In the genomic region with DNA sequence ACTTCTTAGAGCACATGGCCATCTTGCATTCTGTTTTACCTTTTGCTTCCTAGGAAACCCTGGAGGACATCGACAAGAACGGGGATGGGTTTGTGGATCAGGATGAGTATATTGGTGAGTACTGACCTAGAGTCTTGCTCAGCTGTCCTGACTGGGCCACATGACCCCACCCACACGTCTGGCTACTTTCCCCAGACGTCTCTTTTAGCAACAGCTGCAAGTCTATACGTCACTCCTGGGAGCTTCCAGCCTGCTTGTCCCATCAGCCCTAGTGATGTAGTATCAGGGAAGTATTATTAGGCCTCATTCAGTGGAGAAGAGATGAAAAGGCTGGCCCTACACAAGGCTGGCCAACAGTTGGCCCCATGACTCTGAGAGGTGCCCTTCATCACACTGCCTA, we compare ENCODE assay signal across 26 cellular contexts.
"Had no signal": no experiment of that assay in that cellular context is flagged by ENCODE, and none has a peak within 500 bp of the region (broad histone marks: within the 10 kb centered on the region; RNA-seq: fewer than 3 reads in every experiment).

No MANE protein-coding gene starts in this region.

- H3K27ac Mint-ChIP-seq: activated CD4-positive, alpha-beta T cell treated with anti-CD3 and anti-CD28 coated beads, Interleukin-2, amount 10 ng/mL, durations not matched to agents 7 days and 5 days; activated CD8-positive, alpha-beta T cell treated with anti-CD3 and anti-CD28 coated beads, Interleukin-2, amount 10 ng/mL, durations not matched to agents 7 days and 5 days; activated naive CD8-positive, alpha-beta T cell; activated T-helper 2 cell treated with anti-CD3 and anti-CD28 coated beads, Interferon-gamma antibody, Interleukin-2, Interleukin-4, amounts not matched to agents 10 μg/mL and 5 μg/mL and 100 μg/mL, durations not matched to agents 14 hours and 24 hours and 36 hours; type B pancreatic cell had no signal

- H3K4me3 ChIP-seq: adrenal gland, ascending aorta, breast epithelium, right lobe of liver, spleen, thoracic aorta had no signal

- H3K4me1 ChIP-seq: adrenal gland, ascending aorta, breast epithelium, foreskin keratinocyte, parathyroid adenoma, spleen had no signal

- H3K27ac ChIP-seq: adrenal gland, ascending aorta, breast epithelium, epithelial cell of prostate, foreskin keratinocyte, parathyroid adenoma, right lobe of liver, spleen, thoracic aorta, VCaP had no signal

- H3K4me3 Mint-ChIP-seq: activated CD4-positive, alpha-beta T cell treated with anti-CD3 and anti-CD28 coated beads, Interleukin-2, amount 10 ng/mL, durations not matched to agents 7 days and 5 days; activated CD8-positive, alpha-beta T cell treated with anti-CD3 and anti-CD28 coated beads, Interleukin-2, amount 10 ng/mL, durations not matched to agents 7 days and 5 days; activated naive CD8-positive, alpha-beta T cell; type B pancreatic cell had no signal

- H3K27me3 ChIP-seq: adrenal gland, ascending aorta, breast epithelium, foreskin keratinocyte, right lobe of liver, spleen had no signal

- H3K27me3 Mint-ChIP-seq: activated CD4-positive, alpha-beta T cell treated with anti-CD3 and anti-CD28 coated beads, Interleukin-2, amount 10 ng/mL, durations not matched to agents 7 days and 5 days; activated naive CD8-positive, alpha-beta T cell; type B pancreatic cell had no signal

- DNase-seq: activated CD4-positive, alpha-beta T cell treated with anti-CD3 and anti-CD28 coated beads, Interleukin-2, amount 10 ng/mL, durations not matched to agents 7 days and 5 days; activated CD4-positive, CD25-positive, alpha-beta regulatory T cell treated with anti-CD3 and anti-CD28 coated beads, Interleukin-2, amount 50 U/mL, for 72 hours; activated CD8-positive, alpha-beta T cell treated with anti-CD3 and anti-CD28 coated beads, Interleukin-2, amount 10 ng/mL, durations not matched to agents 7 days and 5 days; activated naive CD4-positive, alpha-beta T cell; activated T-cell treated with anti-CD3 and anti-CD28 coated beads, Interleukin-2, amount 50 U/mL, for 1 hour; adrenal gland; cerebellar nuclear complex; cortex of kidney; foreskin keratinocyte; kidney; midbrain; nucleus accumbens; right lobe of liver; SK-N-SH; spleen; stimulated activated CD4-positive, alpha-beta T cell treated with anti-CD3 and anti-CD28 coated beads, Interleukin-4, amount 100 ng/mL, for 1 hour; stimulated activated naive CD4-positive, alpha-beta T cell had no signal

- H3K36me3 ChIP-seq: breast epithelium had no signal

- H3K9me3 Mint-ChIP-seq: activated T-helper 2 cell treated with anti-CD3 and anti-CD28 coated beads, Interferon-gamma antibody, Interleukin-2, Interleukin-4, amounts not matched to agents 10 μg/mL and 5 μg/mL and 100 μg/mL, durations not matched to agents 14 hours and 24 hours and 36 hours; type B pancreatic cell had no signal

- ATAC-seq: activated CD8-positive, alpha-beta T cell treated with anti-CD3 and anti-CD28 coated beads, Interleukin-2, amount 10 ng/mL, durations not matched to agents 7 days and 5 days; foreskin keratinocyte; right lobe of liver had no signal

- H3K9me3 ChIP-seq: adrenal gland, ascending aorta, breast epithelium, right lobe of liver, SK-N-SH, spleen, thoracic aorta had no signal
